9 cellular contexts compared by ENCODE assay signal in genomic region chr20:63829598-63829942, GRCh38. TPM values are rescaled to one million over a fixed set of nuclear protein-coding genes. Genes with fewer than 3 reads are reported as not detected.
DNase-seq lines count a peak whose midpoint lies in the region; ATAC-seq and TF ChIP-seq lines count a peak whose summit lies in the region.
"Had no signal": no experiment of that assay in that cellular context is flagged by ENCODE, and none has a peak within 500 bp of the region (broad histone marks: within the 10 kb centered on the region; RNA-seq: fewer than 3 reads in every experiment).

No MANE protein-coding gene starts in this region.

- H3K36me3 Mint-ChIP-seq in central memory CD8-positive, alpha-beta T cell (ENCODE audit: insufficient read depth): peaks cover 8% of the 10 kb centered on the region

- no peaks in the 10 kb centered on the region for H3K36me3 ChIP-seq in right atrium auricular region
- H3K36me3 ChIP-seq in mucosa of stomach (ENCODE audit: control insufficient read depth, insufficient read depth, low read length): no peaks in the 10 kb centered on the region
- H3K36me3 ChIP-seq in vagina: no peaks in the 10 kb centered on the region

- peak overlapping the region; percentile 81 to 82 for H3K4me3 ChIP-seq in right atrium auricular region
- no peak overlapping the region for H3K4me3 ChIP-seq in mucosa of stomach (ENCODE audit: low read length)
- peak overlapping the region; percentile 62 to 85 for H3K4me3 ChIP-seq in vagina

- peak overlapping the region; percentile 47 for H3K27ac Mint-ChIP-seq in central memory CD8-positive, alpha-beta T cell (ENCODE audit: low read depth)

- DNase-seq in right atrium auricular region (ENCODE audit: low spot score): no peak
- DNase-seq in Right ventricle myocardium superior: no peak
- DNase-seq in central memory CD8-positive, alpha-beta T cell (ENCODE audit: low spot score in 2 of 2): no peak
- no peak for DNase-seq in vagina (ENCODE audit: extremely low spot score in 2 of 2)
- DNase-seq in activated gamma-delta T cell (lab: John Stamatoyannopoulos, UW): no peak

- H3K4me1 ChIP-seq in right atrium auricular region (peaks cover 0 to 65% of the 10 kb centered on the region in 2 donors), mucosa of stomach (ENCODE audit: control insufficient read depth, insufficient read depth, low read length) (peaks cover 18% of the 10 kb centered on the region), vagina (peaks cover 36% of the 10 kb centered on the region)

- H3K27ac ChIP-seq in right atrium auricular region (peak overlapping the region; percentile 72 to 74), vagina (peak overlapping the region; percentile 66)

- H3K4me1 Mint-ChIP-seq in central memory CD8-positive, alpha-beta T cell: peaks cover 11% of the 10 kb centered on the region

- ATAC-seq in Right ventricle myocardium superior (ENCODE audit: poor library complexity) (no peak), HG03378 (IDR thresholded peaks at IDR 0.05; ENCODE audit: unreplicated experiment) (no peak), HG02759 (IDR thresholded peaks at IDR 0.05; ENCODE audit: unreplicated experiment) (no peak)
- no peak for ATAC-seq in central memory CD8-positive, alpha-beta T cell (replicated peaks; ENCODE audit: extremely low read depth, poor library complexity, severe bottlenecking)

- H3K4me3 Mint-ChIP-seq in central memory CD8-positive, alpha-beta T cell: peak overlapping the region; percentile 84

- no peaks in the 10 kb centered on the region for H3K27me3 ChIP-seq in right atrium auricular region
- peaks cover 49% of the 10 kb centered on the region for H3K27me3 ChIP-seq in mucosa of stomach (ENCODE audit: control insufficient read depth, insufficient read depth, low read length)
- H3K27me3 ChIP-seq in vagina: no peaks in the 10 kb centered on the region

- no peaks in the 10 kb centered on the region for H3K9me3 Mint-ChIP-seq in central memory CD8-positive, alpha-beta T cell

- H3K9ac ChIP-seq in mucosa of stomach (ENCODE audit: low read length): peak overlapping the region; percentile 9

- no peak for TF ChIP-seq POLR2A in vagina (IDR thresholded peaks at IDR 0.05)

- peaks cover 61% of the 10 kb centered on the region for H3K27me3 Mint-ChIP-seq in central memory CD8-positive, alpha-beta T cell

- intact Hi-C loops in Right ventricle myocardium superior (cut with DNase I) (loop anchor here (5.0 kb wide), 1 partner anchor 33 kb away; the partner anchor contains the start of gene ABHD16B), vagina (cut with DNase I) (no loop called here)

- TF ChIP-seq CTCF in right atrium auricular region (IDR thresholded peaks at IDR 0.05) (no peak), vagina (IDR thresholded peaks at IDR 0.05) (no peak)

- H3K9me3 ChIP-seq in right atrium auricular region (no peaks in the 10 kb centered on the region), mucosa of stomach (ENCODE audit: control insufficient read depth, low read length) (no peaks in the 10 kb centered on the region), vagina (no peaks in the 10 kb centered on the region)

RNA-seq across cellular contexts. Expression of gene ZBTB46, which starts 1.5 kb away (rescaled TPM):
- total RNA-seq in right atrium auricular region (10 to 100 TPM; 12.2 to 17.8 TPM), Right ventricle myocardium superior (13.5 TPM), vagina (7.4 TPM)

RNA-seq across cellular contexts. Expression of gene ABHD16B, which starts 31.7 kb away (rescaled TPM):
- total RNA-seq in right atrium auricular region (not detected), Right ventricle myocardium superior (not detected), vagina (not detected)
- total RNA-seq: epithelial cell of proximal tubule had no signal

RNA-seq across cellular contexts. Expression of gene TPD52L2, which starts 35.5 kb away (rescaled TPM):
- total RNA-seq in right atrium auricular region (10 to 100 TPM; 80.6 to 84.0 TPM), Right ventricle myocardium superior (69.0 TPM), vagina (90.1 TPM)
